ENCODE assay signal across 17 cellular contexts in genomic region chr9:89065921-89066320, GRCh38.
"Had no signal": no experiment of that assay in that cellular context is flagged by ENCODE, and none has a peak within 500 bp of the region (broad histone marks: within the 10 kb centered on the region; RNA-seq: fewer than 3 reads in every experiment).

No MANE protein-coding gene starts in this region.

- H3K9me3 ChIP-seq: left ventricle myocardium inferior, lower lobe of right lung, pancreas, thyroid gland had no signal

- H3K4me3 ChIP-seq: hepatocyte, left ventricle myocardium inferior, lower lobe of right lung, pancreas, thyroid gland had no signal

- DNase-seq: dermis blood vessel endothelial cell; erythroblast; foreskin melanocyte; head of caudate nucleus; kidney; left cardiac atrium; left ventricle myocardium inferior; lower lobe of right lung; occipital lobe; pancreas; right cardiac atrium; small intestine; stimulated activated CD4-positive, alpha-beta T cell treated with anti-CD3 and anti-CD28 coated beads, Interleukin-12 subunit alpha, Interleukin-12 subunit beta, amount 100 ng/mL, for 4 hours; stimulated activated naive CD4-positive, alpha-beta T cell; thyroid gland had no signal

- H3K27me3 ChIP-seq: hepatocyte, pancreas, thyroid gland had no signal

- H3K36me3 ChIP-seq: left ventricle myocardium inferior, lower lobe of right lung, thyroid gland had no signal

- ATAC-seq: left cardiac atrium; lower lobe of right lung; natural killer cell treated with Interleukin-12 subunit alpha and Interleukin-12 subunit beta and Interleukin-15 and Interleukin-18, amount 100 ng/mL, for 72 hours; pancreas; right cardiac atrium had no signal

- H3K27ac ChIP-seq: hepatocyte, left ventricle myocardium inferior, lower lobe of right lung, pancreas, thyroid gland had no signal

- H3K4me1 ChIP-seq: left ventricle myocardium inferior, lower lobe of right lung, pancreas, thyroid gland had no signal

- H3K4me2 ChIP-seq: hepatocyte had no signal

- H3K79me2 ChIP-seq: hepatocyte had no signal

- H2AFZ ChIP-seq: hepatocyte had no signal
